23 cellular contexts compared by ENCODE assay signal in genomic region chr19:1817553-1818179, GRCh38.
"Had no signal": no experiment of that assay in that cellular context is flagged by ENCODE, and none has a peak within 500 bp of the region (broad histone marks: within the 10 kb centered on the region; RNA-seq: fewer than 3 reads in every experiment).

No MANE protein-coding gene starts in this region.

- H3K27ac Mint-ChIP-seq: dendritic cell treated with granulocyte-macrophage colony-stimulating factor and Interleukin-4, amounts not matched to agents 40 ng/mL and 50 ng/mL, for 4 days; natural killer cell treated with Interleukin-12 subunit alpha and Interleukin-12 subunit beta and Interleukin-15 and Interleukin-18, amount 100 ng/mL, for 72 hours had no signal

- H3K79me2 ChIP-seq: parathyroid adenoma had no signal

- DNase-seq: cerebellar nuclear complex; esophagus squamous epithelium; foreskin fibroblast; head of caudate nucleus; hypothalamus; kidney glomerular epithelial cell; mesenchymal stem cell; midbrain; stimulated activated CD4-positive, alpha-beta T cell treated with anti-CD3 and anti-CD28 coated beads, Interleukin-2, amount 100 ng/mL, for 24 hours; stimulated activated naive CD4-positive, alpha-beta T cell; stomach; substantia nigra; transverse colon had no signal

- H3K4me3 Mint-ChIP-seq: dendritic cell treated with granulocyte-macrophage colony-stimulating factor and Interleukin-4, amounts not matched to agents 40 ng/mL and 50 ng/mL, for 4 days; natural killer cell treated with Interleukin-12 subunit alpha and Interleukin-12 subunit beta and Interleukin-15 and Interleukin-18, amount 100 ng/mL, for 72 hours had no signal

- H3K27me3 ChIP-seq: esophagus squamous epithelium, left lung, stomach, transverse colon had no signal

- H3K9me3 ChIP-seq: esophagus squamous epithelium, left lung, prostate gland, stomach, thoracic aorta, transverse colon had no signal

- H3K9ac ChIP-seq: parathyroid adenoma had no signal

- FAIRE-seq: colon, islet of Langerhans had no signal

- H3K36me3 Mint-ChIP-seq: natural killer cell treated with Interleukin-12 subunit alpha and Interleukin-12 subunit beta and Interleukin-15 and Interleukin-18, amount 100 ng/mL, for 72 hours had no signal

- H3K27ac ChIP-seq: esophagus squamous epithelium, left lung, parathyroid adenoma, prostate gland, stomach, thoracic aorta, transverse colon had no signal

- ATAC-seq: left lung; natural killer cell treated with Interleukin-12 subunit alpha and Interleukin-12 subunit beta and Interleukin-15 and Interleukin-18, amount 100 ng/mL, for 72 hours; sciatic nerve had no signal

- H3K27me3 Mint-ChIP-seq: dendritic cell treated with granulocyte-macrophage colony-stimulating factor and Interleukin-4, amounts not matched to agents 40 ng/mL and 50 ng/mL, for 4 days; natural killer cell treated with Interleukin-12 subunit alpha and Interleukin-12 subunit beta and Interleukin-15 and Interleukin-18, amount 100 ng/mL, for 72 hours had no signal

- H3K9me3 Mint-ChIP-seq: dendritic cell treated with granulocyte-macrophage colony-stimulating factor and Interleukin-4, amounts not matched to agents 40 ng/mL and 50 ng/mL, for 4 days; natural killer cell treated with Interleukin-12 subunit alpha and Interleukin-12 subunit beta and Interleukin-15 and Interleukin-18, amount 100 ng/mL, for 72 hours had no signal

- H2AFZ ChIP-seq: parathyroid adenoma had no signal

- H3K4me3 ChIP-seq: esophagus squamous epithelium, left lung, lung, prostate gland, stomach, thoracic aorta, transverse colon had no signal
